Comparison of ENCODE assay signal across 1 cellular context in genomic region chr16:29807426-29808218, GRCh38.
TF ChIP-seq lines count a peak whose summit lies in the region.

No MANE protein-coding gene starts in this region.

TF ChIP-seq in SK-N-SH, 30 proteins besides CTCF, POLR2A, EP300 and RAD21 (continued from another document):
- TF ChIP-seq PBX3 (IDR thresholded peaks at IDR 0.05) (peak; percentile 28; the same call in 1 of the 2 replicates), USF1 (IDR thresholded peaks at IDR 0.05; ENCODE audit: borderline replicate concordance, low read depth) (no peak), MXI1 (IDR thresholded peaks at IDR 0.05; ENCODE audit: low read depth, low read length) (peak; percentile 88; the same call in 1 of the 2 replicates), POLR2AphosphoS5 (IDR thresholded peaks at IDR 0.05; ENCODE audit: low read depth, low read length) (peak; percentile 22; the same call in 1 of the 2 replicates), SMC3 (IDR thresholded peaks at IDR 0.05; ENCODE audit: low read depth, low read length) (peak; percentile 46), GABPA (IDR thresholded peaks at IDR 0.05; ENCODE audit: low read depth) (peak; percentile 65; the same call in 1 of the 2 replicates)
